18 cellular contexts compared by ENCODE assay signal in genomic region chr6:160088774-160089533, GRCh38. TPM values are rescaled to one million over a fixed set of nuclear protein-coding genes. Genes with fewer than 3 reads are reported as not detected.
A peak's percentile ranks its signal among the peaks of the same experiment; 100 is the strongest.
DNase-seq lines count a peak whose midpoint lies in the region; ATAC-seq and TF ChIP-seq lines count a peak whose summit lies in the region.
"Had no signal": no experiment of that assay in that cellular context is flagged by ENCODE, and none has a peak within 500 bp of the region (broad histone marks: within the 10 kb centered on the region; RNA-seq: fewer than 3 reads in every experiment).

No MANE protein-coding gene starts in this region.

- no peak for TF ChIP-seq POLR2A in gastroesophageal sphincter (IDR thresholded peaks at IDR 0.05)
- no peak for TF ChIP-seq POLR2A in sigmoid colon (IDR thresholded peaks at IDR 0.05)

- no peak overlapping the region for H3K4me2 ChIP-seq in OCI-LY7 (ENCODE audit: low read length)
- H3K4me2 ChIP-seq: KMS-11 had no signal

- TF ChIP-seq EP300 in gastroesophageal sphincter (IDR thresholded peaks at IDR 0.05) (no peak), sigmoid colon (IDR thresholded peaks at IDR 0.05) (no peak)

- no peaks in the 10 kb centered on the region for H3K79me2 ChIP-seq in OCI-LY7 (ENCODE audit: insufficient read depth, low read depth, low read length)

- H4K20me1 ChIP-seq in OCI-LY7 (ENCODE audit: insufficient read depth, low read length), result no peaks in the 10 kb centered on the region

- H3K27me3 ChIP-seq in AG04450 (ENCODE audit: control insufficient read depth, insufficient read depth, low read length) (no peaks in the 10 kb centered on the region), gastroesophageal sphincter (no peaks in the 10 kb centered on the region), sigmoid colon (no peaks in the 10 kb centered on the region), A673 (replicated peaks; ENCODE audit: insufficient read depth, low read depth, low read length, poor library complexity) (no peaks in the 10 kb centered on the region)
- H3K27me3 ChIP-seq: heart left ventricle, ovary had no signal

- H3K36me3 ChIP-seq in OCI-LY7 (ENCODE audit: insufficient read depth, low read length) (peaks cover 73% of the 10 kb centered on the region), gastroesophageal sphincter (peaks cover 0 to 97% of the 10 kb centered on the region in 2 donors), sigmoid colon (peaks cover 30 to 90% (median 53%) of the 10 kb centered on the region in 4 donors), A673 (ENCODE audit: insufficient read depth, low read length, poor library complexity, severe bottlenecking) (peaks cover 49% of the 10 kb centered on the region)
- H3K36me3 ChIP-seq: ovary had no signal

- peak overlapping the region; percentile 47 for H3K27ac ChIP-seq in AG04450 (ENCODE audit: low read depth, low read length)
- no peak overlapping the region for H3K27ac ChIP-seq in OCI-LY7 (ENCODE audit: low read depth, low read length, poor library complexity, severe bottlenecking)
- peak overlapping the region in 3 of 4 donors; percentile 22 to 60 (median 52) for H3K27ac ChIP-seq in gastroesophageal sphincter
- H3K27ac ChIP-seq in sigmoid colon, result peak overlapping the region; percentile 39 to 75 (median 62)
- no peak overlapping the region for H3K27ac ChIP-seq in A673 (ENCODE audit: low read depth, low read length, poor library complexity, severe bottlenecking)
- H3K27ac ChIP-seq: KMS-11, ovary had no signal

- ATAC-seq in gastroesophageal sphincter (peak; percentile 3), GM19324 (IDR thresholded peaks at IDR 0.05; ENCODE audit: low FRiP score, unreplicated experiment) (no peak), GM21447 (IDR thresholded peaks at IDR 0.05; ENCODE audit: unreplicated experiment) (no peak)

- H3K4me1 ChIP-seq in OCI-LY7 (ENCODE audit: insufficient read depth, low read length, poor library complexity, severe bottlenecking), result no peaks in the 10 kb centered on the region
- peaks cover 0 to 15% (median 0%) of the 10 kb centered on the region in 3 donors for H3K4me1 ChIP-seq in gastroesophageal sphincter
- peaks cover 0 to 21% (median 12%) of the 10 kb centered on the region in 4 donors for H3K4me1 ChIP-seq in sigmoid colon
- no peaks in the 10 kb centered on the region for H3K4me1 ChIP-seq in A673 (ENCODE audit: insufficient read depth, low read length, poor library complexity, severe bottlenecking)

- intact Hi-C loops in OCI-LY7 (cut with micrococcal nuclease; ENCODE audit: unreplicated experiment), result no loop called here
- intact Hi-C loops in sigmoid colon (cut with DNase I), result loop anchor here (1.0 to 10.0 kb wide), 3 partner anchors 48 to 446 kb away; no protein-coding TSS in a partner anchor
- intact Hi-C loops in A673 (cut with micrococcal nuclease; ENCODE audit: unreplicated experiment), result loop anchor here (1.0 to 5.0 kb wide), 2 partner anchors 367 to 917 kb away; no protein-coding TSS in a partner anchor

- TF ChIP-seq CTCF in AG04450 (IDR thresholded peaks at IDR 0.05; ENCODE audit: low read depth, low read length) (no peak), OCI-LY7 (conservative IDR thresholded peaks at IDR 0.05; ENCODE audit: low read length) (0 out of 2 replicates have a peak, but pooled peaks have one; percentile 21), gastroesophageal sphincter (IDR thresholded peaks at IDR 0.05) (no peak), sigmoid colon (IDR thresholded peaks at IDR 0.05) (no peak), A673 (conservative IDR thresholded peaks at IDR 0.05; ENCODE audit: low read depth, low read length) (no peak; the same call in 1 of the 2 replicates)

- 67 to 77% methylated on average over 5 to 15 of the region's 21 CpGs for WGBS in gastroesophageal sphincter (ENCODE audit: low coverage in 1 of 2), 2 donors
- 76 to 87% methylated on average over 21 of the region's 21 CpGs for WGBS in sigmoid colon, 2 donors

- H3K4me3 ChIP-seq in AG04450 (ENCODE audit: low read depth, low read length), result no peak overlapping the region
- H3K4me3 ChIP-seq in OCI-LY7 (ENCODE audit: low read depth, low read length, poor library complexity, severe bottlenecking), result no peak overlapping the region
- no peak overlapping the region for H3K4me3 ChIP-seq in gastroesophageal sphincter
- peak overlapping the region in 1 of 4 donors; percentile 11 for H3K4me3 ChIP-seq in sigmoid colon
- H3K4me3 ChIP-seq in A673 (ENCODE audit: low read depth, low read length, poor library complexity, severe bottlenecking), result no peak overlapping the region
- H3K4me3 ChIP-seq: heart left ventricle, ovary had no signal

- no TSS peak for BruUV-seq in OCI-LY7 (replicated peaks; lab: Mats Ljungman, UMichigan)
- BruUV-seq in A673 (replicated peaks; lab: Mats Ljungman, UMichigan), result no TSS peak

- CTCF ChIA-PET in AG04450 (lab: Charles Lee), result interaction anchor here (0.5 to 7.7 kb wide), 47 partner anchors 9 to 944 kb away, joined by 3 to 186 read pairs (median 4); no protein-coding TSS in a partner anchor
- CTCF ChIA-PET in OCI-LY7 (lab: Charles Lee; ENCODE audit: unreplicated experiment), result no interaction called here
- CTCF ChIA-PET in A673 (lab: Charles Lee), result interaction anchor here (0.5 to 1.8 kb wide), 4 partner anchors 60 to 367 kb away, joined by 3 to 11 read pairs (median 8); no protein-coding TSS in a partner anchor

- H3K9me2 ChIP-seq in OCI-LY7 (ENCODE audit: insufficient read depth, low read length), result no peaks in the 10 kb centered on the region

- no peaks in the 10 kb centered on the region for H3K9me3 ChIP-seq in AG04450 (ENCODE audit: control insufficient read depth, insufficient read depth, low read length)
- no peaks in the 10 kb centered on the region for H3K9me3 ChIP-seq in OCI-LY7 (ENCODE audit: low read length)
- H3K9me3 ChIP-seq in gastroesophageal sphincter, result no peaks in the 10 kb centered on the region
- H3K9me3 ChIP-seq in sigmoid colon, result no peaks in the 10 kb centered on the region
- H3K9me3 ChIP-seq in A673 (ENCODE audit: low read depth, low read length, poor library complexity, severe bottlenecking), result no peaks in the 10 kb centered on the region
- H3K9me3 ChIP-seq: heart left ventricle, ovary had no signal

- no peak overlapping the region for H2AFZ ChIP-seq in OCI-LY7 (ENCODE audit: low read length)

- POLR2A ChIA-PET in AG04450 (lab: Yijun Ruan, JAX), result interaction anchor here (0.5 to 1.3 kb wide), 7 partner anchors 9 to 431 kb away, joined by 3 to 6 read pairs (median 3); partner anchors contain the start of genes MRPL18, TCP1 and WTAP
- POLR2A ChIA-PET in OCI-LY7 (lab: Charles Lee), result no interaction called here
- POLR2A ChIA-PET in A673 (lab: Charles Lee; ENCODE audit: low non-redundant PET), result interaction anchor here (0.6 kb wide), 1 partner anchor 23 kb away, joined by 19 read pairs; no protein-coding TSS in a partner anchor

- DNase-seq in AG04450 (ENCODE audit: low read depth, low spot score), result no peak
- DNase-seq in OCI-LY7 (ENCODE audit: low spot score), result no peak
- DNase-seq in sigmoid colon, result no peak
- no peak for DNase-seq in A673 (ENCODE audit: low spot score)
- DNase-seq in NCI-H1694 (lab: John Stamatoyannopoulos, UW), result no peak
- DNase-seq: activated CD4-positive, alpha-beta T cell treated with anti-CD3 and anti-CD28 coated beads, Interleukin-2, amount 50 U/mL, for 1 hour; activated naive CD4-positive, alpha-beta T cell treated with Interleukin-2 at 50 U/mL for 16 hours; activated T-cell treated with anti-CD3 and anti-CD28 coated beads for 4 hours; effector CD4-positive, alpha-beta T cell; NCI-H2029 treated with DMSO at 0.1 percent for 48 hours; SHP77 treated with DMSO at 0.1 percent for 48 hours; stimulated activated CD4-positive, alpha-beta T cell treated with anti-CD3 and anti-CD28 coated beads, Interleukin-4, amount 100 ng/mL, for 24 hours had no signal

RNA-seq across cellular contexts. Expression of gene SLC22A1, which starts 32.7 kb away (rescaled TPM):
- polyA plus RNA-seq in AG04450 (2011; rRNA removed), result 0.10 and 0.36 TPM in 2 replicates
- 1.1 and 1.2 TPM in 2 replicates for polyA minus RNA-seq in AG04450 (2011; rRNA and poly(A)+ RNA removed)
- not detected in 2 replicates for total RNA-seq in OCI-LY7 (2014; rRNA removed; shearing (Covaris generic))
- total RNA-seq in OCI-LY7 (2022), result 0.35 TPM in 1 of 2 replicates, not detected in the other
- under 1 TPM in 3 of 4 donors, not detected in 1; 0.35 to 0.67 (median 0.58) TPM for total RNA-seq in gastroesophageal sphincter
- total RNA-seq in sigmoid colon, result 1 to 10 TPM in 2 of 4 donors, under 1 TPM in 1, not detected in 1; 0.99 to 1.9 (median 1.1) TPM
- under 1 TPM in 1 of 3 donors, not detected in 2; 0.58 TPM for polyA plus RNA-seq in sigmoid colon
- 1.6 and 3.3 TPM in 2 replicates for total RNA-seq in A673 (2021)

Comparison
In these comparisons a context has a peak if more than half of its experiments do, and no peak if none do; other contexts are left out.
1. H3K27ac ChIP-seq: peak in AG04450 (single experiment), gastroesophageal sphincter (3 of 4) and sigmoid colon (4 of 4); none in OCI-LY7 (single experiment) and A673 (single experiment).